Comparison of ENCODE assay signal across 1 cellular context in genomic region chr12:62601765-62602444, GRCh38.
TF ChIP-seq lines count a peak whose summit lies in the region.

No MANE protein-coding gene starts in this region.

TF ChIP-seq in K562, 482 proteins besides CTCF, POLR2A, EP300 and RAD21 (continued from another document and continues in another):
- no peak for TF ChIP-seq BRD9 (IDR thresholded peaks at IDR 0.05; ENCODE audit: low read depth, partially characterized antibody)
- no peak for TF ChIP-seq DIDO1 (tag; IDR thresholded peaks at IDR 0.05; ENCODE audit: low read depth)
- no peak for TF ChIP-seq ZNF184 (CRISPR knock-in tag; IDR thresholded peaks at IDR 0.05)
- no peak for TF ChIP-seq NEUROD1 (IDR thresholded peaks at IDR 0.05; ENCODE audit: borderline replicate concordance, low read depth, low read length, partially characterized antibody)
- TF ChIP-seq POLR3A (IDR thresholded peaks at IDR 0.05; ENCODE audit: borderline replicate concordance, extremely low read depth, insufficient read depth, insufficient read length), result no peak
- TF ChIP-seq MECOM (CRISPR knock-in tag; IDR thresholded peaks at IDR 0.05), result no peak
- TF ChIP-seq TAF7 (tag; IDR thresholded peaks at IDR 0.05), result no peak
- no peak; the same call in 1 of the 2 replicates for TF ChIP-seq TEAD4 (IDR thresholded peaks at IDR 0.05; ENCODE audit: low read length)
- peak; percentile 91; the same call in 1 of the 2 replicates for TF ChIP-seq TEAD4 (CRISPR knock-in tag; IDR thresholded peaks at IDR 0.05; ENCODE audit: borderline replicate concordance)
- TF ChIP-seq, protein P1, sequence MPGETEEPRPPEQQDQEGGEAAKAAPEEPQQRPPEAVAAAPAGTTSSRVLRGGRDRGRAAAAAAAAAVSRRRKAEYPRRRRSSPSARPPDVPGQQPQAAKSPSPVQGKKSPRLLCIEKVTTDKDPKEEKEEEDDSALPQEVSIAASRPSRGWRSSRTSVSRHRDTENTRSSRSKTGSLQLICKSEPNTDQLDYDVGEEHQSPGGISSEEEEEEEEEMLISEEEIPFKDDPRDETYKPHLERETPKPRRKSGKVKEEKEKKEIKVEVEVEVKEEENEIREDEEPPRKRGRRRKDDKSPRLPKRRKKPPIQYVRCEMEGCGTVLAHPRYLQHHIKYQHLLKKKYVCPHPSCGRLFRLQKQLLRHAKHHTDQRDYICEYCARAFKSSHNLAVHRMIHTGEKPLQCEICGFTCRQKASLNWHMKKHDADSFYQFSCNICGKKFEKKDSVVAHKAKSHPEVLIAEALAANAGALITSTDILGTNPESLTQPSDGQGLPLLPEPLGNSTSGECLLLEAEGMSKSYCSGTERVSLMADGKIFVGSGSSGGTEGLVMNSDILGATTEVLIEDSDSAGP (CRISPR knock-in tag; IDR thresholded peaks at IDR 0.05), result no peak
- TF ChIP-seq ZNF197 (CRISPR knock-in tag; IDR thresholded peaks at IDR 0.05; ENCODE audit: low read depth), result no peak
- TF ChIP-seq, protein P2, sequence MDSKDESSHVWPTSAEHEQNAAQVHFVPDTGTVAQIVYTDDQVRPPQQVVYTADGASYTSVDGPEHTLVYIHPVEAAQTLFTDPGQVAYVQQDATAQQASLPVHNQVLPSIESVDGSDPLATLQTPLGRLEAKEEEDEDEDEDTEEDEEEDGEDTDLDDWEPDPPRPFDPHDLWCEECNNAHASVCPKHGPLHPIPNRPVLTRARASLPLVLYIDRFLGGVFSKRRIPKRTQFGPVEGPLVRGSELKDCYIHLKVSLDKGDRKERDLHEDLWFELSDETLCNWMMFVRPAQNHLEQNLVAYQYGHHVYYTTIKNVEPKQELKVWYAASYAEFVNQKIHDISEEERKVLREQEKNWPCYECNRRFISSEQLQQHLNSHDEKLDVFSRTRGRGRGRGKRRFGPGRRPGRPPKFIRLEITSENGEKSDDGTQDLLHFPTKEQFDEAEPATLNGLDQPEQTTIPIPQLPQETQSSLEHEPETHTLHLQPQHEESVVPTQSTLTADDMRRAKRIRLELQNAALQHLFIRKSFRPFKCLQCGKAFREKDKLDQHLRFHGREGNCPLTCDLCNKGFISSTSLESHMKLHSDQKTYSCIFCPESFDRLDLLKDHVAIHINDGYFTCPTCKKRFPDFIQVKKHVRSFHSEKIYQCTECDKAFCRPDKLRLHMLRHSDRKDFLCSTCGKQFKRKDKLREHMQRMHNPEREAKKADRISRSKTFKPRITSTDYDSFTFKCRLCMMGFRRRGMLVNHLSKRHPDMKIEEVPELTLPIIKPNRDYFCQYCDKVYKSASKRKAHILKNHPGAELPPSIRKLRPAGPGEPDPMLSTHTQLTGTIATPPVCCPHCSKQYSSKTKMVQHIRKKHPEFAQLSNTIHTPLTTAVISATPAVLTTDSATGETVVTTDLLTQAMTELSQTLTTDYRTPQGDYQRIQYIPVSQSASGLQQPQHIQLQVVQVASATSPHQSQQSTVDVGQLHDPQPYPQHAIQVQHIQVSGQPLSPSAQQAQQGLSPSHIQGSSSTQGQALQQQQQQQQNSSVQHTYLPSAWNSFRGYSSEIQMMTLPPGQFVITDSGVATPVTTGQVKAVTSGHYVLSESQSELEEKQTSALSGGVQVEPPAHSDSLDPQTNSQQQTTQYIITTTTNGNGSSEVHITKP (IDR thresholded peaks at IDR 0.05; ENCODE audit: partially characterized antibody), result no peak
- no peak for TF ChIP-seq CUX1 (CRISPR knock-in tag; IDR thresholded peaks at IDR 0.05)
- TF ChIP-seq STAT5A (IDR thresholded peaks at IDR 0.05; ENCODE audit: borderline replicate concordance, low read length), result no peak
- no peak for TF ChIP-seq RUNX1 (IDR thresholded peaks at IDR 0.05; ENCODE audit: low read depth)
- no peak for TF ChIP-seq NRF1 (conservative IDR thresholded peaks at IDR 0.05 in 1 of 2, IDR thresholded peaks at IDR 0.05 in 1 of 2)
- no peak for TF ChIP-seq SAFB2 (IDR thresholded peaks at IDR 0.05; ENCODE audit: borderline replicate concordance, low read depth, low read length, severe bottlenecking)
- TF ChIP-seq GABPA (tag; conservative IDR thresholded peaks at IDR 0.05; ENCODE audit: low read depth), result no peak
- TF ChIP-seq KAT2B (IDR thresholded peaks at IDR 0.05; ENCODE audit: low read depth, low read length), result no peak
- TF ChIP-seq, protein P3, sequence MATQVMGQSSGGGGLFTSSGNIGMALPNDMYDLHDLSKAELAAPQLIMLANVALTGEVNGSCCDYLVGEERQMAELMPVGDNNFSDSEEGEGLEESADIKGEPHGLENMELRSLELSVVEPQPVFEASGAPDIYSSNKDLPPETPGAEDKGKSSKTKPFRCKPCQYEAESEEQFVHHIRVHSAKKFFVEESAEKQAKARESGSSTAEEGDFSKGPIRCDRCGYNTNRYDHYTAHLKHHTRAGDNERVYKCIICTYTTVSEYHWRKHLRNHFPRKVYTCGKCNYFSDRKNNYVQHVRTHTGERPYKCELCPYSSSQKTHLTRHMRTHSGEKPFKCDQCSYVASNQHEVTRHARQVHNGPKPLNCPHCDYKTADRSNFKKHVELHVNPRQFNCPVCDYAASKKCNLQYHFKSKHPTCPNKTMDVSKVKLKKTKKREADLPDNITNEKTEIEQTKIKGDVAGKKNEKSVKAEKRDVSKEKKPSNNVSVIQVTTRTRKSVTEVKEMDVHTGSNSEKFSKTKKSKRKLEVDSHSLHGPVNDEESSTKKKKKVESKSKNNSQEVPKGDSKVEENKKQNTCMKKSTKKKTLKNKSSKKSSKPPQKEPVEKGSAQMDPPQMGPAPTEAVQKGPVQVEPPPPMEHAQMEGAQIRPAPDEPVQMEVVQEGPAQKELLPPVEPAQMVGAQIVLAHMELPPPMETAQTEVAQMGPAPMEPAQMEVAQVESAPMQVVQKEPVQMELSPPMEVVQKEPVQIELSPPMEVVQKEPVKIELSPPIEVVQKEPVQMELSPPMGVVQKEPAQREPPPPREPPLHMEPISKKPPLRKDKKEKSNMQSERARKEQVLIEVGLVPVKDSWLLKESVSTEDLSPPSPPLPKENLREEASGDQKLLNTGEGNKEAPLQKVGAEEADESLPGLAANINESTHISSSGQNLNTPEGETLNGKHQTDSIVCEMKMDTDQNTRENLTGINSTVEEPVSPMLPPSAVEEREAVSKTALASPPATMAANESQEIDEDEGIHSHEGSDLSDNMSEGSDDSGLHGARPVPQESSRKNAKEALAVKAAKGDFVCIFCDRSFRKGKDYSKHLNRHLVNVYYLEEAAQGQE (CRISPR knock-in tag; IDR thresholded peaks at IDR 0.05; ENCODE audit: low read depth), result no peak
- no peak for TF ChIP-seq COPS2 (conservative IDR thresholded peaks at IDR 0.05)
- TF ChIP-seq ZNF354B (CRISPR knock-in tag; IDR thresholded peaks at IDR 0.05), result 0 out of 2 replicates have a peak, but pooled peaks have one; percentile 39
- TF ChIP-seq ZNF12 (CRISPR knock-in tag; IDR thresholded peaks at IDR 0.05), result no peak
- TF ChIP-seq, protein P4, sequence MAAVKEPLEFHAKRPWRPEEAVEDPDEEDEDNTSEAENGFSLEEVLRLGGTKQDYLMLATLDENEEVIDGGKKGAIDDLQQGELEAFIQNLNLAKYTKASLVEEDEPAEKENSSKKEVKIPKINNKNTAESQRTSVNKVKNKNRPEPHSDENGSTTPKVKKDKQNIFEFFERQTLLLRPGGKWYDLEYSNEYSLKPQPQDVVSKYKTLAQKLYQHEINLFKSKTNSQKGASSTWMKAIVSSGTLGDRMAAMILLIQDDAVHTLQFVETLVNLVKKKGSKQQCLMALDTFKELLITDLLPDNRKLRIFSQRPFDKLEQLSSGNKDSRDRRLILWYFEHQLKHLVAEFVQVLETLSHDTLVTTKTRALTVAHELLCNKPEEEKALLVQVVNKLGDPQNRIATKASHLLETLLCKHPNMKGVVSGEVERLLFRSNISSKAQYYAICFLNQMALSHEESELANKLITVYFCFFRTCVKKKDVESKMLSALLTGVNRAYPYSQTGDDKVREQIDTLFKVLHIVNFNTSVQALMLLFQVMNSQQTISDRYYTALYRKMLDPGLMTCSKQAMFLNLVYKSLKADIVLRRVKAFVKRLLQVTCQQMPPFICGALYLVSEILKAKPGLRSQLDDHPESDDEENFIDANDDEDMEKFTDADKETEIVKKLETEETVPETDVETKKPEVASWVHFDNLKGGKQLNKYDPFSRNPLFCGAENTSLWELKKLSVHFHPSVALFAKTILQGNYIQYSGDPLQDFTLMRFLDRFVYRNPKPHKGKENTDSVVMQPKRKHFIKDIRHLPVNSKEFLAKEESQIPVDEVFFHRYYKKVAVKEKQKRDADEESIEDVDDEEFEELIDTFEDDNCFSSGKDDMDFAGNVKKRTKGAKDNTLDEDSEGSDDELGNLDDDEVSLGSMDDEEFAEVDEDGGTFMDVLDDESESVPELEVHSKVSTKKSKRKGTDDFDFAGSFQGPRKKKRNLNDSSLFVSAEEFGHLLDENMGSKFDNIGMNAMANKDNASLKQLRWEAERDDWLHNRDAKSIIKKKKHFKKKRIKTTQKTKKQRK (IDR thresholded peaks at IDR 0.05; ENCODE audit: borderline replicate concordance, low read depth, low read length), result no peak
- no peak for TF ChIP-seq TRIM28 (IDR thresholded peaks at IDR 0.05)
- 0 out of 2 replicates have a peak, but pooled peaks have one; percentile 48 for TF ChIP-seq PRMT5 (CRISPR knock-in tag; IDR thresholded peaks at IDR 0.05)
- peak in 1 of 2 experiments; percentile 4; a peak in 1 of 4 replicates for TF ChIP-seq SRF (CRISPR knock-in tag; IDR thresholded peaks at IDR 0.05)
- TF ChIP-seq CBX1 (IDR thresholded peaks at IDR 0.05; ENCODE audit: low read depth), result no peak
- no peak for TF ChIP-seq LARP7 (IDR thresholded peaks at IDR 0.05)
- TF ChIP-seq ZNF253 (CRISPR knock-in tag; conservative IDR thresholded peaks at IDR 0.05), result no peak
- TF ChIP-seq, protein P5, sequence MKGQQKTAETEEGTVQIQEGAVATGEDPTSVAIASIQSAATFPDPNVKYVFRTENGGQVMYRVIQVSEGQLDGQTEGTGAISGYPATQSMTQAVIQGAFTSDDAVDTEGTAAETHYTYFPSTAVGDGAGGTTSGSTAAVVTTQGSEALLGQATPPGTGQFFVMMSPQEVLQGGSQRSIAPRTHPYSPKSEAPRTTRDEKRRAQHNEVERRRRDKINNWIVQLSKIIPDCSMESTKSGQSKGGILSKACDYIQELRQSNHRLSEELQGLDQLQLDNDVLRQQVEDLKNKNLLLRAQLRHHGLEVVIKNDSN (CRISPR knock-in tag; IDR thresholded peaks at IDR 0.05), result no peak
- TF ChIP-seq ZNF589 (CRISPR knock-in tag; IDR thresholded peaks at IDR 0.05; ENCODE audit: low read depth), result 0 out of 2 replicates have a peak, but pooled peaks have one; percentile 6
- TF ChIP-seq ZNF79 (CRISPR knock-in tag; IDR thresholded peaks at IDR 0.05; ENCODE audit: low read depth), result no peak
- no peak for TF ChIP-seq HDGF (IDR thresholded peaks at IDR 0.05)
- TF ChIP-seq ZZZ3 (IDR thresholded peaks at IDR 0.05), result no peak
- TF ChIP-seq EZH2 (IDR thresholded peaks at IDR 0.05; ENCODE audit: borderline replicate concordance, low read depth, low read length), result no peak
- TF ChIP-seq, protein P6, sequence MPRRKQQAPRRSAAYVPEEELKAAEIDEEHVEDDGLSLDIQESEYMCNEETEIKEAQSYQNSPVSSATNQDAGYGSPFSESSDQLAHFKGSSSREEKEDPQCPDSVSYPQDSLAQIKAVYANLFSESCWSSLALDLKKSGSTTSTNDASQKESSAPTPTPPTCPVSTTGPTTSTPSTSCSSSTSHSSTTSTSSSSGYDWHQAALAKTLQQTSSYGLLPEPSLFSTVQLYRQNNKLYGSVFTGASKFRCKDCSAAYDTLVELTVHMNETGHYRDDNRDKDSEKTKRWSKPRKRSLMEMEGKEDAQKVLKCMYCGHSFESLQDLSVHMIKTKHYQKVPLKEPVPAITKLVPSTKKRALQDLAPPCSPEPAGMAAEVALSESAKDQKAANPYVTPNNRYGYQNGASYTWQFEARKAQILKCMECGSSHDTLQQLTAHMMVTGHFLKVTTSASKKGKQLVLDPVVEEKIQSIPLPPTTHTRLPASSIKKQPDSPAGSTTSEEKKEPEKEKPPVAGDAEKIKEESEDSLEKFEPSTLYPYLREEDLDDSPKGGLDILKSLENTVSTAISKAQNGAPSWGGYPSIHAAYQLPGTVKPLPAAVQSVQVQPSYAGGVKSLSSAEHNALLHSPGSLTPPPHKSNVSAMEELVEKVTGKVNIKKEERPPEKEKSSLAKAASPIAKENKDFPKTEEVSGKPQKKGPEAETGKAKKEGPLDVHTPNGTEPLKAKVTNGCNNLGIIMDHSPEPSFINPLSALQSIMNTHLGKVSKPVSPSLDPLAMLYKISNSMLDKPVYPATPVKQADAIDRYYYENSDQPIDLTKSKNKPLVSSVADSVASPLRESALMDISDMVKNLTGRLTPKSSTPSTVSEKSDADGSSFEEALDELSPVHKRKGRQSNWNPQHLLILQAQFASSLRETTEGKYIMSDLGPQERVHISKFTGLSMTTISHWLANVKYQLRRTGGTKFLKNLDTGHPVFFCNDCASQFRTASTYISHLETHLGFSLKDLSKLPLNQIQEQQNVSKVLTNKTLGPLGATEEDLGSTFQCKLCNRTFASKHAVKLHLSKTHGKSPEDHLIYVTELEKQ (CRISPR knock-in tag; IDR thresholded peaks at IDR 0.05), result no peak
- no peak for TF ChIP-seq ZNF134 (CRISPR knock-in tag; conservative IDR thresholded peaks at IDR 0.05)
- TF ChIP-seq ZBTB7A (IDR thresholded peaks at IDR 0.05; ENCODE audit: borderline replicate concordance, control insufficient read depth, low read depth, low read length), result no peak
